In genomic region chr15:42273099-42273899, GRCh38 we compare ENCODE assay signal across 8 cellular contexts. TPM values are rescaled to one million over a fixed set of nuclear protein-coding genes. Genes with fewer than 3 reads are reported as not detected.
DNase-seq lines count a peak whose midpoint lies in the region; ATAC-seq and TF ChIP-seq lines count a peak whose summit lies in the region.

GANC (plus strand) TSS chr15:42273201; CDS start chr15:42274482, 1,281 bp downstream.
TMEM87A (minus strand) TSS chr15:42273433; CDS start chr15:42273398, 35 bp downstream.

- peak; percentile 99 for DNase-seq in CD1c-positive myeloid dendritic cell (ENCODE audit: extremely low spot score)
- peak; percentile 96 for DNase-seq in NCI-H82 treated with DMSO at 0.1 percent for 48 hours (lab: John Stamatoyannopoulos, UW; ENCODE audit: unreplicated experiment)
- DNase-seq in activated CD4-positive, alpha-beta memory T cell treated with anti-CD3 and anti-CD28 coated beads for 36 hours: peak; percentile 98
- DNase-seq in dorsolateral prefrontal cortex: peak; percentile 97 to 99 (median 98)
- DNase-seq in stimulated activated CD4-positive, alpha-beta T cell treated with anti-CD3 and anti-CD28 coated beads, Interleukin-4, amount 100 ng/mL, for 24 hours: peak; percentile 97

- H3K27ac ChIP-seq in dorsolateral prefrontal cortex (peak within 1 kb of the TSS; percentile 90 to 100 (median 99)), liver (ENCODE audit: low read depth in 1 of 2, low read length in 2 of 2) (peak within 1 kb of the TSS; percentile 83 to 91)

- no peaks in the 10 kb centered on the region for H3K36me3 ChIP-seq in liver (ENCODE audit: control insufficient read depth in 4 of 4, insufficient read depth in 3 of 4, low read depth in 1 of 4, low read length in 3 of 4)

- no peaks in the 10 kb centered on the region for H3K9me3 ChIP-seq in liver (ENCODE audit: control insufficient read depth in 4 of 4, low read length in 3 of 4)

- peak in 19 of 56 donors; percentile 4 to 44 (median 21) for TF ChIP-seq CTCF in dorsolateral prefrontal cortex (IDR thresholded peaks at IDR 0.05 in 54 of 56, conservative IDR thresholded peaks at IDR 0.05 in 2 of 56; ENCODE audit: low read depth in 1 of 56, partially characterized antibody in 56 of 56)
- TF ChIP-seq CTCF in liver (IDR thresholded peaks at IDR 0.05; ENCODE audit: low read depth, low read length, missing input control): no peak

- ATAC-seq in GM19438 (IDR thresholded peaks at IDR 0.05; ENCODE audit: low read depth, unreplicated experiment): peak; percentile 87
- peak; percentile 47 for ATAC-seq in HG03575 (IDR thresholded peaks at IDR 0.05; ENCODE audit: extremely low read depth, insufficient number of reproducible peaks, low FRiP score, unreplicated experiment)

- H3K4me1 ChIP-seq in liver (ENCODE audit: control insufficient read depth in 4 of 4, insufficient read depth in 4 of 4, low read length in 3 of 4): peaks cover 0 to 42% (median 33%) of the 10 kb centered on the region in 4 donors

- H3K4me3 ChIP-seq in dorsolateral prefrontal cortex: peak within 1 kb of the TSS; percentile 58 to 92 (median 81)
- H3K4me3 ChIP-seq in liver (ENCODE audit: low read depth in 1 of 3, low read length in 3 of 3): peak within 1 kb of the TSS; percentile 51 to 77 (median 70)

- H3K27me3 Mint-ChIP-seq in activated CD4-positive, alpha-beta memory T cell treated with anti-CD3 and anti-CD28 coated beads for 36 hours: no peaks in the 10 kb centered on the region

- peak within 1 kb of the TSS; percentile 99 for H3K27ac Mint-ChIP-seq in activated CD4-positive, alpha-beta memory T cell treated with anti-CD3 and anti-CD28 coated beads for 36 hours

- intact Hi-C loops in activated CD4-positive, alpha-beta memory T cell treated with anti-CD3 and anti-CD28 coated beads for 36 hours (cut with micrococcal nuclease): loop anchor here (1.0 to 10.0 kb wide), 8 partner anchors 64 to 833 kb away; partner anchors contain the start of genes STARD9, TTBK2, UBR1 and VPS39
- intact Hi-C loops in dorsolateral prefrontal cortex (cut with DNase I): loop anchor here (5.0 to 10.0 kb wide), 6 partner anchors 46 to 1529 kb away; partner anchors contain the start of genes HYPK (in 1 of the 2), SERINC4 (in 1 of the 2) and ZNF106 (in 1 of the 2)

- peak within 1 kb of the TSS; percentile 99 for H3K4me3 Mint-ChIP-seq in activated CD4-positive, alpha-beta memory T cell treated with anti-CD3 and anti-CD28 coated beads for 36 hours

- H3K9ac ChIP-seq in liver (ENCODE audit: low read depth in 1 of 2, low read length in 2 of 2): peak within 1 kb of the TSS; percentile 76 to 94

- no peaks in the 10 kb centered on the region for H3K9me3 Mint-ChIP-seq in activated CD4-positive, alpha-beta memory T cell treated with anti-CD3 and anti-CD28 coated beads for 36 hours

- under 1% methylated on average over 47 of the region's 47 CpGs for WGBS in liver

- CTCF ChIA-PET in activated CD4-positive, alpha-beta memory T cell treated with anti-CD3 and anti-CD28 coated beads for 36 hours (lab: Charles Lee): interaction anchor here (0.6 to 0.8 kb wide), 2 partner anchors 10 to 183 kb away, joined by 4 read pairs; no protein-coding TSS in a partner anchor

- peaks cover 44% of the 10 kb centered on the region for H3K4me1 Mint-ChIP-seq in activated CD4-positive, alpha-beta memory T cell treated with anti-CD3 and anti-CD28 coated beads for 36 hours (ENCODE audit: low read depth)

- H3K27me3 ChIP-seq in dorsolateral prefrontal cortex: no peaks in the 10 kb centered on the region
- no peaks in the 10 kb centered on the region for H3K27me3 ChIP-seq in liver (ENCODE audit: control insufficient read depth in 4 of 4, insufficient read depth in 4 of 4, low read length in 3 of 4)

- peaks cover 15% of the 10 kb centered on the region for H3K36me3 Mint-ChIP-seq in activated CD4-positive, alpha-beta memory T cell treated with anti-CD3 and anti-CD28 coated beads for 36 hours

- TF ChIP-seq RAD21 in liver (IDR thresholded peaks at IDR 0.05): peak; percentile 39 to 42

- POLR2A ChIA-PET in activated CD4-positive, alpha-beta memory T cell treated with anti-CD3 and anti-CD28 coated beads for 36 hours (lab: Charles Lee): interaction anchor here (0.6 to 1.3 kb wide), 5 partner anchors 11 to 303 kb away, joined by 3 to 7 read pairs (median 3); partner anchors contain the start of genes SNAP23 and VPS39

TF ChIP-seq in liver, 16 proteins besides CTCF, POLR2A, EP300 and RAD21:
- peak; percentile 41 for TF ChIP-seq REST (IDR thresholded peaks at IDR 0.05)
- TF ChIP-seq FOXA2 (IDR thresholded peaks at IDR 0.05): peak; percentile 46
- TF ChIP-seq HNF4G (IDR thresholded peaks at IDR 0.05): peak; percentile 51
- peak; percentile 42 for TF ChIP-seq ATF3 (IDR thresholded peaks at IDR 0.05)
- peak; percentile 72 for TF ChIP-seq TAF1 (conservative IDR thresholded peaks at IDR 0.05)
- TF ChIP-seq RXRA (IDR thresholded peaks at IDR 0.05): peak; percentile 44 to 56
- peak; percentile 78 to 89 for TF ChIP-seq HNF4A (conservative IDR thresholded peaks at IDR 0.05)
- TF ChIP-seq GABPA (IDR thresholded peaks at IDR 0.05 in 1 of 2, conservative IDR thresholded peaks at IDR 0.05 in 1 of 2): peak; percentile 89 to 97
- peak; percentile 76 for TF ChIP-seq NR2F2 (IDR thresholded peaks at IDR 0.05)
- TF ChIP-seq ZBTB33 (IDR thresholded peaks at IDR 0.05): peak; percentile 90
- TF ChIP-seq FOXA1 (IDR thresholded peaks at IDR 0.05): no peak
- TF ChIP-seq JUND (IDR thresholded peaks at IDR 0.05): peak; percentile 32 to 61
- TF ChIP-seq MAX (IDR thresholded peaks at IDR 0.05): peak; percentile 74
- TF ChIP-seq SP1 (IDR thresholded peaks at IDR 0.05): peak; percentile 77
- TF ChIP-seq EGR1 (IDR thresholded peaks at IDR 0.05; ENCODE audit: low read depth in 2 of 2): peak; percentile 55 to 56
- TF ChIP-seq YY1 (IDR thresholded peaks at IDR 0.05): peak; percentile 99

RNA-seq across cellular contexts. Expression of gene GANC, which starts in this region (rescaled TPM):
- 10 to 100 TPM; 23.5 to 26.1 TPM for total RNA-seq in activated CD4-positive, alpha-beta memory T cell treated with anti-CD3 and anti-CD28 coated beads for 36 hours
- total RNA-seq in dorsolateral prefrontal cortex (10 to 100 TPM; 15.2 to 70.3 (median 33.9) TPM), liver (10 to 100 TPM in 1 of 2 donors, 1 to 10 TPM in 1; 7.0 to 28.9 TPM)
- 10 to 100 TPM in 1 of 2 donors, 1 to 10 TPM in 1; 4.8 to 14.9 TPM for polyA plus RNA-seq in liver

RNA-seq across cellular contexts. Expression of gene TMEM87A, which starts in this region (rescaled TPM):
- total RNA-seq in activated CD4-positive, alpha-beta memory T cell treated with anti-CD3 and anti-CD28 coated beads for 36 hours: 10 to 100 TPM; 26.1 to 28.7 TPM
- total RNA-seq in dorsolateral prefrontal cortex (10 to 100 TPM; 25.3 to 75.8 (median 42.8) TPM), liver (10 to 100 TPM; 26.2 to 27.3 TPM)
- polyA plus RNA-seq in liver: 10 to 100 TPM in 1 of 2 donors, 1 to 10 TPM in 1; 9.2 to 17.5 TPM

Comparison
In these comparisons a context has a peak if more than half of its experiments do, and no peak if none do; other contexts are left out.
1. Peak in every context shown above with its lines: DNase-seq, ATAC-seq, H3K4me3 ChIP-seq and H3K27ac ChIP-seq.